In genomic region chr10:31194986-31195385, GRCh38 we compare ENCODE assay signal across 17 cellular contexts.
"Had no signal": no experiment of that assay in that cellular context is flagged by ENCODE, and none has a peak within 500 bp of the region (broad histone marks: within the 10 kb centered on the region; RNA-seq: fewer than 3 reads in every experiment).

No MANE protein-coding gene starts in this region.

- H3K4me1 Mint-ChIP-seq: activated naive CD8-positive, alpha-beta T cell treated with anti-CD3 and anti-CD28 coated beads, Interleukin-2, amount 50 U/mL, for 24 hours; central memory CD8-positive, alpha-beta T cell; naive B cell; stimulated activated naive B cell treated with anti-CD40 and anti-IgM and Interleukin-4, amounts not matched to agents 10 μg/mL and 1 μg/mL and 100 μg/mL, for 72 hours; WTC11 had no signal

- H3K36me3 ChIP-seq: ascending aorta, gastroesophageal sphincter, neutrophil had no signal

- H3K27me3 Mint-ChIP-seq: activated CD4-positive, alpha-beta T cell treated with anti-CD3 and anti-CD28 coated beads, Interleukin-2, amount 10 ng/mL, durations not matched to agents 24 days and 14 days; central memory CD8-positive, alpha-beta T cell; stimulated activated naive B cell treated with anti-CD40 and anti-IgM and Interleukin-4, amounts not matched to agents 10 μg/mL and 1 μg/mL and 100 μg/mL, for 72 hours had no signal

- H3K27ac ChIP-seq: ascending aorta, epithelial cell of prostate, gastroesophageal sphincter, neutrophil had no signal

- H3K9me3 ChIP-seq: ascending aorta, gastroesophageal sphincter, neutrophil had no signal

- H3K36me3 Mint-ChIP-seq: WTC11 had no signal

- H3K9me3 Mint-ChIP-seq: activated CD4-positive, alpha-beta T cell treated with anti-CD3 and anti-CD28 coated beads, Interleukin-2, amount 10 ng/mL, durations not matched to agents 24 days and 14 days; activated naive CD8-positive, alpha-beta T cell treated with anti-CD3 and anti-CD28 coated beads, Interleukin-2, amount 50 U/mL, for 24 hours; activated T-helper 1 cell treated with anti-CD3 and anti-CD28 coated beads, Interleukin-12 subunit alpha, Interleukin-12 subunit beta, Interleukin-2, Interleukin-4 antibody, amounts not matched to agents 30 ng/mL and 10 ng/mL and 1 ng/mL, durations not matched to agents 14 hours and 24 hours and 36 hours; central memory CD8-positive, alpha-beta T cell; T-helper 1 cell treated with Interleukin-12 subunit alpha and Interleukin-12 subunit beta and Interleukin-4 antibody, amounts not matched to agents 30 μg/mL and 1 μg/mL, for 36 hours had no signal

- H3K4me3 ChIP-seq: ascending aorta, gastroesophageal sphincter had no signal

- H3K27me3 ChIP-seq: ascending aorta, gastroesophageal sphincter, neutrophil had no signal

- DNase-seq: activated CD4-positive, alpha-beta T cell treated with anti-CD3 and anti-CD28 coated beads, Interleukin-2, amount 10 ng/mL, durations not matched to agents 24 days and 14 days; activated naive CD4-positive, alpha-beta T cell treated with Interleukin-2 at 50 U/mL for 16 hours; activated naive CD8-positive, alpha-beta T cell treated with anti-CD3 and anti-CD28 coated beads, Interleukin-2, amount 50 U/mL, for 24 hours; effector memory CD4-positive, alpha-beta T cell; naive B cell; right cardiac atrium; stimulated activated naive B cell treated with anti-CD40 and anti-IgM and Interleukin-4, amounts not matched to agents 10 μg/mL and 1 μg/mL and 100 μg/mL, for 72 hours; substantia nigra; trophoblast cell had no signal

- H3K27ac Mint-ChIP-seq: activated CD4-positive, alpha-beta T cell treated with anti-CD3 and anti-CD28 coated beads, Interleukin-2, amount 10 ng/mL, durations not matched to agents 24 days and 14 days; activated naive CD8-positive, alpha-beta T cell treated with anti-CD3 and anti-CD28 coated beads, Interleukin-2, amount 50 U/mL, for 24 hours; activated T-helper 1 cell treated with anti-CD3 and anti-CD28 coated beads, Interleukin-12 subunit alpha, Interleukin-12 subunit beta, Interleukin-2, Interleukin-4 antibody, amounts not matched to agents 30 ng/mL and 10 ng/mL and 1 ng/mL, durations not matched to agents 14 hours and 24 hours and 36 hours; naive B cell; stimulated activated naive B cell treated with anti-CD40 and anti-IgM and Interleukin-4, amounts not matched to agents 10 μg/mL and 1 μg/mL and 100 μg/mL, for 72 hours; T-helper 1 cell treated with Interleukin-12 subunit alpha and Interleukin-12 subunit beta and Interleukin-4 antibody, amounts not matched to agents 30 μg/mL and 1 μg/mL, for 36 hours; WTC11 had no signal

- H3K4me1 ChIP-seq: ascending aorta, gastroesophageal sphincter had no signal

- H3K4me3 Mint-ChIP-seq: activated CD4-positive, alpha-beta T cell treated with anti-CD3 and anti-CD28 coated beads, Interleukin-2, amount 10 ng/mL, durations not matched to agents 24 days and 14 days; activated naive CD8-positive, alpha-beta T cell treated with anti-CD3 and anti-CD28 coated beads, Interleukin-2, amount 50 U/mL, for 24 hours; activated T-helper 1 cell treated with anti-CD3 and anti-CD28 coated beads, Interleukin-12 subunit alpha, Interleukin-12 subunit beta, Interleukin-2, Interleukin-4 antibody, amounts not matched to agents 30 ng/mL and 10 ng/mL and 1 ng/mL, durations not matched to agents 14 hours and 24 hours and 36 hours; central memory CD8-positive, alpha-beta T cell; naive B cell; stimulated activated naive B cell treated with anti-CD40 and anti-IgM and Interleukin-4, amounts not matched to agents 10 μg/mL and 1 μg/mL and 100 μg/mL, for 72 hours; T-helper 1 cell treated with Interleukin-12 subunit alpha and Interleukin-12 subunit beta and Interleukin-4 antibody, amounts not matched to agents 30 μg/mL and 1 μg/mL, for 36 hours; WTC11 had no signal
